ENCODE assay signal across 12 cellular contexts in genomic region chr20:44621325-44621724, GRCh38.
"Had no signal": no experiment of that assay in that cellular context is flagged by ENCODE, and none has a peak within 500 bp of the region (broad histone marks: within the 10 kb centered on the region; RNA-seq: fewer than 3 reads in every experiment).

No MANE protein-coding gene starts in this region.

- H3K79me2 ChIP-seq: hepatocyte had no signal

- DNase-seq: activated CD4-positive, alpha-beta T cell treated with anti-CD3 and anti-CD28 coated beads for 48 hours; dorsolateral prefrontal cortex; esophagus squamous epithelium; pancreas; stomach; upper lobe of right lung had no signal

- H2AFZ ChIP-seq: hepatocyte had no signal

- H3K27me3 ChIP-seq: ascending aorta, dorsolateral prefrontal cortex, esophagus squamous epithelium, hepatocyte, pancreas, stomach, upper lobe of right lung had no signal

- H3K9me3 ChIP-seq: ascending aorta, pancreas, stomach, thoracic aorta, upper lobe of right lung had no signal

- H3K4me1 ChIP-seq: pancreas had no signal

- H3K27ac Mint-ChIP-seq: activated T-helper 1 cell treated with anti-CD3 and anti-CD28 coated beads, Interleukin-12 subunit alpha, Interleukin-12 subunit beta, Interleukin-2, Interleukin-4 antibody, amounts not matched to agents 30 ng/mL and 10 ng/mL and 1 ng/mL, durations not matched to agents 14 hours and 24 hours and 36 hours; WTC11 had no signal

- ATAC-seq: pancreas, sciatic nerve, upper lobe of right lung, WTC11 had no signal

- H3K9me3 Mint-ChIP-seq: activated T-helper 1 cell treated with anti-CD3 and anti-CD28 coated beads, Interleukin-12 subunit alpha, Interleukin-12 subunit beta, Interleukin-2, Interleukin-4 antibody, amounts not matched to agents 30 ng/mL and 10 ng/mL and 1 ng/mL, durations not matched to agents 14 hours and 24 hours and 36 hours; WTC11 had no signal

- H3K4me2 ChIP-seq: hepatocyte had no signal

- H3K4me3 ChIP-seq: ascending aorta, dorsolateral prefrontal cortex, esophagus squamous epithelium, hepatocyte, pancreas, stomach, thoracic aorta, upper lobe of right lung had no signal

- H3K27ac ChIP-seq: ascending aorta, esophagus squamous epithelium, hepatocyte, pancreas, stomach, thoracic aorta, upper lobe of right lung had no signal

- H3K4me3 Mint-ChIP-seq: activated T-helper 1 cell treated with anti-CD3 and anti-CD28 coated beads, Interleukin-12 subunit alpha, Interleukin-12 subunit beta, Interleukin-2, Interleukin-4 antibody, amounts not matched to agents 30 ng/mL and 10 ng/mL and 1 ng/mL, durations not matched to agents 14 hours and 24 hours and 36 hours; WTC11 had no signal
